Comparison of ENCODE assay signal across 8 cellular contexts in genomic region chr14:101760138-101761011, GRCh38. TPM values are rescaled to one million over a fixed set of nuclear protein-coding genes. Genes with fewer than 3 reads are reported as not detected.
DNase-seq lines count a peak whose midpoint lies in the region; ATAC-seq and TF ChIP-seq lines count a peak whose summit lies in the region.

No MANE protein-coding gene starts in this region.

- H3K9me3 ChIP-seq in BLaER1 (no peaks in the 10 kb centered on the region), lung (ENCODE audit: control insufficient read depth in 2 of 2, insufficient read depth in 1 of 2, low read length in 1 of 2) (no peaks in the 10 kb centered on the region)

- TF ChIP-seq CTCF in lung (IDR thresholded peaks at IDR 0.05; ENCODE audit: control extremely low read depth, extremely low read depth), result no peak

- H3K36me3 ChIP-seq in BLaER1 (peaks cover 22% of the 10 kb centered on the region), lung (ENCODE audit: control insufficient read depth in 2 of 2, insufficient read depth in 2 of 2, low read length in 2 of 2) (no peaks in the 10 kb centered on the region)

- H3K4me2 ChIP-seq in BLaER1, result peak overlapping the region; percentile 50

- no peak overlapping the region; the same call in 1 of the 2 replicates for H3K4me3 ChIP-seq in BLaER1
- H3K4me3 ChIP-seq in lung, result no peak overlapping the region

- H3K27me3 ChIP-seq in BLaER1, result no peaks in the 10 kb centered on the region
- no peaks in the 10 kb centered on the region for H3K27me3 ChIP-seq in lung (ENCODE audit: control insufficient read depth, insufficient read depth)

- no peak overlapping the region for H3K27ac ChIP-seq in BLaER1
- H3K27ac ChIP-seq in lung (ENCODE audit: low read depth in 1 of 2, low read length in 1 of 2), result peak overlapping the region in 1 of 2 donors; percentile 17

- DNase-seq in HT1080 (ENCODE audit: low read depth), result peak; percentile 80
- DNase-seq in NK-92 (lab: John Stamatoyannopoulos, UW; ENCODE audit: unreplicated experiment), result peak; percentile 98
- peak; percentile 97 for DNase-seq in activated CD8-positive, alpha-beta memory T cell treated with anti-CD3 and anti-CD28 coated beads for 24 hours
- peak; percentile 93 for DNase-seq in effector CD4-positive, alpha-beta T cell
- DNase-seq in lung (ENCODE audit: low spot score), result peak; percentile 99
- DNase-seq in stimulated activated CD4-positive, alpha-beta T cell treated with anti-CD3 and anti-CD28 coated beads, Interleukin-4, amount 100 ng/mL, for 4 hours, result peak; percentile 94 to 97

- ATAC-seq in GM19467 (IDR thresholded peaks at IDR 0.05; ENCODE audit: unreplicated experiment) (peak; percentile 55), lung (ENCODE audit: insufficient read depth, low FRiP score) (peak; percentile 84)

- peaks cover 37% of the 10 kb centered on the region for H4K20me1 ChIP-seq in BLaER1

- WGBS in lung, 2 donors, result 2 to 5% methylated on average over 36 to 63 of the region's 63 CpGs

- H3K4me1 ChIP-seq in BLaER1 (peaks cover 52% of the 10 kb centered on the region), lung (ENCODE audit: control insufficient read depth in 2 of 2, insufficient read depth in 2 of 2, low read length in 2 of 2) (peaks cover 0 to 5% of the 10 kb centered on the region in 2 donors)

- no peak overlapping the region for H3K9ac ChIP-seq in BLaER1

RNA-seq across cellular contexts. Expression of gene PPP2R5C, which starts 1.1 kb away (rescaled TPM):
- 89.3 and 93.2 TPM in 2 replicates for total RNA-seq in HT1080 (2014; rRNA removed; shearing (Covaris generic))
- 109 and 133 TPM in 2 replicates for polyA plus RNA-seq in HT1080 (2015; cell fraction: cytosol; rRNA removed)
- 81.7 and 92.3 TPM in 2 replicates for polyA plus RNA-seq in HT1080 (2015; cell fraction: nucleus; rRNA removed)
- 100 to 1,000 TPM; 148 to 180 TPM for total RNA-seq in lung
- polyA plus RNA-seq in lung, result 100 to 1,000 TPM in 1 of 2 donors, 10 to 100 TPM in 1; 66.6 to 104 TPM
